In genomic region chr15:100869151-100869999, GRCh38 we compare ENCODE assay signal across 11 cellular contexts. TPM values are rescaled to one million over a fixed set of nuclear protein-coding genes. Genes with fewer than 3 reads are reported as not detected.
DNase-seq lines count a peak whose midpoint lies in the region; ATAC-seq, FAIRE-seq and TF ChIP-seq lines count a peak whose summit lies in the region.
"Had no signal": no experiment of that assay in that cellular context is flagged by ENCODE, and none has a peak within 500 bp of the region (broad histone marks: within the 10 kb centered on the region; RNA-seq: fewer than 3 reads in every experiment).

No MANE protein-coding gene starts in this region.

- no peak overlapping the region for H2BK5ac ChIP-seq in H1 (ENCODE audit: low read depth, low read length)

- 0 out of 2 replicates have a peak overlapping the region, but pooled peaks have one; percentile 4 for H2BK12ac ChIP-seq in H1 (ENCODE audit: low read depth, low read length)

- H4K20me1 ChIP-seq in MM.1S (ENCODE audit: insufficient read depth, low read length) = no peaks in the 10 kb centered on the region
- no peaks in the 10 kb centered on the region for H4K20me1 ChIP-seq in H1 (replicated peaks in 1 of 2; ENCODE audit: control insufficient read depth in 1 of 2, insufficient read depth in 2 of 2, low read length in 2 of 2)

- H3K4me2 ChIP-seq in MM.1S (ENCODE audit: low read depth, low read length) (no peak overlapping the region), H1 (ENCODE audit: insufficient read depth in 1 of 2, low read depth in 2 of 2, low read length in 2 of 2) (no peak overlapping the region)

- no peak overlapping the region for H3K4ac ChIP-seq in H1 (replicated peaks; ENCODE audit: insufficient read length, low read depth, low read length)

- H3K27ac ChIP-seq in MM.1S (ENCODE audit: low read length) = no peak overlapping the region
- H3K27ac ChIP-seq in H1 (ENCODE audit: low read depth, low read length) = no peak overlapping the region
- H3K27ac ChIP-seq: left ventricle myocardium inferior, suprapubic skin had no signal

- H3K4me3 ChIP-seq in MM.1S (ENCODE audit: low read length) (no peak overlapping the region), H1 (ENCODE audit: extremely low read depth in 1 of 4, insufficient read depth in 2 of 4, low read depth in 3 of 4, low read length in 4 of 4) (no peak overlapping the region)
- H3K4me3 ChIP-seq: left ventricle myocardium inferior, suprapubic skin had no signal

- no peak overlapping the region for H2BK120ac ChIP-seq in H1 (replicated peaks; ENCODE audit: low read depth, low read length)

- no peaks in the 10 kb centered on the region for H3K9me2 ChIP-seq in MM.1S (replicated peaks; ENCODE audit: insufficient read depth, low read length)

- H3K23ac ChIP-seq in H1 (ENCODE audit: insufficient read length) = no peak overlapping the region

- H3K4me1 ChIP-seq in MM.1S (ENCODE audit: low read length) (no peaks in the 10 kb centered on the region), H1 (replicated peaks in 1 of 4; ENCODE audit: control insufficient read depth in 3 of 4, insufficient read depth in 4 of 4, low read length in 3 of 4) (no peaks in the 10 kb centered on the region)
- H3K4me1 ChIP-seq: left ventricle myocardium inferior, suprapubic skin had no signal

- H3K79me2 ChIP-seq in MM.1S (ENCODE audit: low read length) = no peaks in the 10 kb centered on the region
- H3K79me2 ChIP-seq in H1 (ENCODE audit: control insufficient read depth in 1 of 2, insufficient read depth in 2 of 2, low read length in 2 of 2) = no peaks in the 10 kb centered on the region

- H2AFZ ChIP-seq in MM.1S (ENCODE audit: low read length) = no peak overlapping the region
- H2AFZ ChIP-seq in H1 (ENCODE audit: low read length) = peak overlapping the region; percentile 91

- no peak overlapping the region for H4K8ac ChIP-seq in H1 (ENCODE audit: extremely low read depth, insufficient read depth, low read length)

- no peak overlapping the region for H3K56ac ChIP-seq in H1 (replicated peaks; ENCODE audit: insufficient read length, low read depth, low read length)

- H3K9ac ChIP-seq in MM.1S (ENCODE audit: low read length) (no peak overlapping the region), H1 (replicated peaks in 1 of 4; ENCODE audit: extremely low read depth in 1 of 4, low read depth in 3 of 4, low read length in 3 of 4) (no peak overlapping the region)

- peak; percentile 96 to 97 for TF ChIP-seq RAD21 in H1 (IDR thresholded peaks at IDR 0.05 in 1 of 2, conservative IDR thresholded peaks at IDR 0.05 in 1 of 2; ENCODE audit: low read depth in 2 of 2, low read length in 2 of 2)

- no peak overlapping the region for H3K4me3 Mint-ChIP-seq in activated T-cell treated with anti-CD3 and anti-CD28 coated beads, Interleukin-2, amount 50 U/mL, for 72 hours
- H3K4me3 Mint-ChIP-seq: dendritic cell treated with granulocyte-macrophage colony-stimulating factor and Interleukin-4, amounts not matched to agents 40 ng/mL and 50 ng/mL, for 4 days had no signal

- no peaks in the 10 kb centered on the region; the same call in 1 of the 2 replicates for H3K79me1 ChIP-seq in H1 (ENCODE audit: low read depth, low read length)

- no peak overlapping the region for H3K27ac Mint-ChIP-seq in activated T-cell treated with anti-CD3 and anti-CD28 coated beads, Interleukin-2, amount 50 U/mL, for 72 hours
- H3K27ac Mint-ChIP-seq: dendritic cell treated with granulocyte-macrophage colony-stimulating factor and Interleukin-4, amounts not matched to agents 40 ng/mL and 50 ng/mL, for 4 days had no signal

- no peak for ATAC-seq in activated T-cell treated with anti-CD3 and anti-CD28 coated beads, Interleukin-2, amount 50 U/mL, for 72 hours (replicated peaks in 1 of 2)
- ATAC-seq in GM21381 (IDR thresholded peaks at IDR 0.05; ENCODE audit: unreplicated experiment) = no peak

- H3K36me3 Mint-ChIP-seq in activated T-cell treated with anti-CD3 and anti-CD28 coated beads, Interleukin-2, amount 50 U/mL, for 72 hours (ENCODE audit: insufficient read depth in 2 of 2) = no peaks in the 10 kb centered on the region

- CTCF ChIA-PET in H1 (lab: Charles Lee; ENCODE audit: partially characterized antibody) = interaction anchor here (0.7 to 9.1 kb wide), 45 partner anchors 9 to 328 kb away, joined by 3 to 95 read pairs (median 4); partner anchors contain the start of gene ALDH1A3

- no peak overlapping the region for H3K14ac ChIP-seq in H1 (ENCODE audit: insufficient read length)

- H3K4me1 Mint-ChIP-seq in activated T-cell treated with anti-CD3 and anti-CD28 coated beads, Interleukin-2, amount 50 U/mL, for 72 hours (ENCODE audit: low read depth) = no peaks in the 10 kb centered on the region

- TF ChIP-seq CTCF in MM.1S (IDR thresholded peaks at IDR 0.05; ENCODE audit: low read length) (peak; percentile 46), H1 (IDR thresholded peaks at IDR 0.05; ENCODE audit: control extremely low read depth in 1 of 3, insufficient read depth in 1 of 3, low read depth in 1 of 3, low read length in 3 of 3) (peak; percentile 88 to 95 (median 92))

- peaks cover 11% of the 10 kb centered on the region for H3K27me3 Mint-ChIP-seq in activated T-cell treated with anti-CD3 and anti-CD28 coated beads, Interleukin-2, amount 50 U/mL, for 72 hours (ENCODE audit: low read depth)

- no peak overlapping the region for H4K5ac ChIP-seq in H1 (ENCODE audit: insufficient read length, low read depth, low read length)

- H4K91ac ChIP-seq in H1 (replicated peaks; ENCODE audit: insufficient read length, low read length) = no peak overlapping the region

- no peak for TF ChIP-seq POLR2A in H1 (IDR thresholded peaks at IDR 0.05; ENCODE audit: control extremely low read depth in 1 of 2, low read depth in 2 of 2, low read length in 2 of 2)

- H3K27me3 ChIP-seq in MM.1S (replicated peaks; ENCODE audit: insufficient read depth, low read length) (no peaks in the 10 kb centered on the region), H1 (replicated peaks in 1 of 4; ENCODE audit: control insufficient read depth in 3 of 4, extremely low read depth in 1 of 4, insufficient read depth in 3 of 4, low read length in 3 of 4) (no peaks in the 10 kb centered on the region)
- H3K27me3 ChIP-seq: suprapubic skin had no signal

- H2AK5ac ChIP-seq in H1 (ENCODE audit: low read depth, low read length) = no peak overlapping the region

- H3F3A ChIP-seq in MM.1S (ENCODE audit: insufficient read depth, low read length) = no peaks in the 10 kb centered on the region

- no peak for TF ChIP-seq EP300 in H1 (IDR thresholded peaks at IDR 0.05; ENCODE audit: borderline replicate concordance in 1 of 2, low read depth in 2 of 2, low read length in 2 of 2)

- H3K9me3 Mint-ChIP-seq in activated T-cell treated with anti-CD3 and anti-CD28 coated beads, Interleukin-2, amount 50 U/mL, for 72 hours = peaks cover 4 to 5% of the 10 kb centered on the region in 2 donors

- H3K36me3 ChIP-seq in MM.1S (replicated peaks; ENCODE audit: insufficient read depth, low read length) (no peaks in the 10 kb centered on the region), H1 (ENCODE audit: control insufficient read depth in 2 of 4, insufficient read depth in 4 of 4, low read length in 3 of 4) (no peaks in the 10 kb centered on the region)
- H3K36me3 ChIP-seq: left ventricle myocardium inferior, suprapubic skin had no signal

- H3K23me2 ChIP-seq in H1 (ENCODE audit: low read depth, low read length) = no peaks in the 10 kb centered on the region; the same call in 1 of the 2 replicates

- H3K9me3 ChIP-seq in MM.1S (replicated peaks; ENCODE audit: insufficient read depth, low read length) (no peaks in the 10 kb centered on the region), H1 (ENCODE audit: insufficient read depth in 2 of 2, low read depth in 1 of 2, low read length in 1 of 2) (no peaks in the 10 kb centered on the region)
- H3K9me3 ChIP-seq: suprapubic skin had no signal

- 51% methylated on average over 13 of the region's 13 CpGs; no CpG with 5 or more reads in 1 of the 2 experiments for WGBS in H1 (ENCODE audit: extremely low coverage in 1 of 2, insufficient coverage in 1 of 2, insufficient read length in 1 of 2, insufficient replicate concordance in 2 of 2, low coverage in 1 of 2, low lambda C conversion rate in 2 of 2, missing lambda C conversion rate in 1 of 2), 2 experiments

- no peak overlapping the region for H2BK15ac ChIP-seq in H1 (ENCODE audit: low read length)

- FAIRE-seq in H1 (lab: Jason Lieb, UNC) = peak; percentile 69

- peak; percentile 19 to 33 for DNase-seq in activated T-cell treated with anti-CD3 and anti-CD28 coated beads, Interleukin-2, amount 50 U/mL, for 72 hours
- DNase-seq in activated T-cell treated with anti-CD3 and anti-CD28 coated beads for 4 hours = no peak
- DNase-seq in MM.1S = no peak
- peak; percentile 57 to 91 for DNase-seq in H1 (ENCODE audit: low read depth in 1 of 2, low spot score in 2 of 2)
- DNase-seq in stimulated activated CD8-positive, alpha-beta memory T cell treated with anti-CD3 and anti-CD28 coated beads, Interleukin-4, amount 100 ng/mL, for 48 hours = peak; percentile 68
- no peak for DNase-seq in SHP77 (lab: John Stamatoyannopoulos, UW)
- DNase-seq in OCI-M2 (lab: John Stamatoyannopoulos, UW; ENCODE audit: unreplicated experiment) = no peak
- DNase-seq: left ventricle myocardium inferior had no signal

- POLR2A ChIA-PET in H1 (lab: Charles Lee; ENCODE audit: partially characterized antibody) = no interaction called here

- no peak overlapping the region for H3K18ac ChIP-seq in H1 (ENCODE audit: extremely low read depth, low read length)

- no peak overlapping the region for H2BK20ac ChIP-seq in H1 (ENCODE audit: low read length)

RNA-seq across cellular contexts. Expression of gene ALDH1A3, which starts 10.3 kb away (rescaled TPM):
- under 1 TPM in 1 of 2 donors, not detected in 1; 0.14 TPM for total RNA-seq in activated T-cell treated with anti-CD3 and anti-CD28 coated beads, Interleukin-2, amount 50 U/mL, for 72 hours
- 5.5 and 5.7 TPM in 2 replicates for total RNA-seq in H1 (2021; fragmentation: NEBNext Ultra II Directional; extraction: Animal tissue kit (Norgen Biotek cat#: 25700))
- polyA plus RNA-seq in H1 (2011; rRNA removed) = 2.2 and 2.5 TPM in 2 replicates
- 3.3 TPM for polyA plus RNA-seq in H1 (2011; cell fraction: cytosol; rRNA removed)
- polyA plus RNA-seq in H1 (2011; cell fraction: nucleus; rRNA removed) = 3.8 TPM
- polyA plus RNA-seq in H1 (2012, experiment 1 of 2) = 4.0 to 4.8 TPM (median 4.4 TPM) in 4 replicates
- polyA plus RNA-seq in H1 (2012, experiment 2 of 2) = 0.67 TPM
- 3.2 TPM for polyA plus RNA-seq in H1 (2013, experiment 1 of 2)
- 4.1 TPM for polyA plus RNA-seq in H1 (2013, experiment 2 of 2)
- 2.0 and 4.1 TPM in 2 replicates for polyA minus RNA-seq in H1 (2011; rRNA and poly(A)+ RNA removed)
- polyA minus RNA-seq in H1 (2011; cell fraction: cytosol; rRNA and poly(A)+ RNA removed) = 4.7 TPM
- polyA minus RNA-seq in H1 (2011; cell fraction: nucleus; rRNA and poly(A)+ RNA removed) = 6.1 TPM

RNA-seq across cellular contexts. Expression of gene LRRK1, which starts 49.8 kb away (rescaled TPM):
- total RNA-seq in activated T-cell treated with anti-CD3 and anti-CD28 coated beads, Interleukin-2, amount 50 U/mL, for 72 hours = 1 to 10 TPM in 1 of 2 donors, under 1 TPM in 1; 0.74 to 1.2 TPM
- 3.4 and 3.6 TPM in 2 replicates for total RNA-seq in H1 (2021; fragmentation: NEBNext Ultra II Directional; extraction: Animal tissue kit (Norgen Biotek cat#: 25700))
- 1.2 and 1.9 TPM in 2 replicates for polyA plus RNA-seq in H1 (2011; rRNA removed)
- polyA plus RNA-seq in H1 (2011; cell fraction: cytosol; rRNA removed) = 1.2 TPM
- polyA plus RNA-seq in H1 (2011; cell fraction: nucleus; rRNA removed) = 3.1 TPM
- 1.8 to 2.6 TPM (median 1.9 TPM) in 4 replicates for polyA plus RNA-seq in H1 (2012, experiment 1 of 2)
- 0.97 TPM for polyA plus RNA-seq in H1 (2012, experiment 2 of 2)
- polyA plus RNA-seq in H1 (2013, experiment 1 of 2) = 1.5 TPM
- polyA plus RNA-seq in H1 (2013, experiment 2 of 2) = 1.3 TPM
- 1.5 and 2.1 TPM in 2 replicates for polyA minus RNA-seq in H1 (2011; rRNA and poly(A)+ RNA removed)
- polyA minus RNA-seq in H1 (2011; cell fraction: cytosol; rRNA and poly(A)+ RNA removed) = 2.3 TPM
- polyA minus RNA-seq in H1 (2011; cell fraction: nucleus; rRNA and poly(A)+ RNA removed) = 3.8 TPM

Comparison
In these comparisons a context has a peak if more than half of its experiments do, and no peak if none do; other contexts are left out.
1. DNase-seq: peak in activated T-cell treated with anti-CD3 and anti-CD28 coated beads, Interleukin-2, amount 50 U/mL, for 72 hours (2 of 2), H1 (2 of 2) and stimulated activated CD8-positive, alpha-beta memory T cell treated with anti-CD3 and anti-CD28 coated beads, Interleukin-4, amount 100 ng/mL, for 48 hours (single experiment); none in activated T-cell treated with anti-CD3 and anti-CD28 coated beads for 4 hours (single experiment), MM.1S (single experiment), SHP77 (0 of 2) and OCI-M2 (single experiment).